ENCODE assay signal across 1 cellular context in genomic region chr1:14723401-14723800, GRCh38.
TF ChIP-seq lines count a peak whose summit lies in the region.

No MANE protein-coding gene starts in this region.

TF ChIP-seq in H1, 55 proteins besides CTCF, POLR2A, EP300 and RAD21 (continued from another document):
- TF ChIP-seq CHD7 (IDR thresholded peaks at IDR 0.05; ENCODE audit: insufficient replicate concordance, low read length) (no peak), EGR1 (IDR thresholded peaks at IDR 0.05; ENCODE audit: borderline replicate concordance, low read depth, low read length) (no peak), ATF2 (IDR thresholded peaks at IDR 0.05; ENCODE audit: low read length) (no peak), POU5F1 (IDR thresholded peaks at IDR 0.05; ENCODE audit: low read depth, low read length) (no peak), SIN3A (conservative IDR thresholded peaks at IDR 0.05 in 1 of 2, IDR thresholded peaks at IDR 0.05 in 1 of 2; ENCODE audit: low read depth in 1 of 2, low read length in 2 of 2) (no peak), CBX8 (IDR thresholded peaks at IDR 0.05; ENCODE audit: borderline replicate concordance, low read depth, low read length) (no peak)
TF ChIP-seq in H1: peak in this region for 0.
